9 cellular contexts compared by ENCODE assay signal in the genomic region with DNA sequence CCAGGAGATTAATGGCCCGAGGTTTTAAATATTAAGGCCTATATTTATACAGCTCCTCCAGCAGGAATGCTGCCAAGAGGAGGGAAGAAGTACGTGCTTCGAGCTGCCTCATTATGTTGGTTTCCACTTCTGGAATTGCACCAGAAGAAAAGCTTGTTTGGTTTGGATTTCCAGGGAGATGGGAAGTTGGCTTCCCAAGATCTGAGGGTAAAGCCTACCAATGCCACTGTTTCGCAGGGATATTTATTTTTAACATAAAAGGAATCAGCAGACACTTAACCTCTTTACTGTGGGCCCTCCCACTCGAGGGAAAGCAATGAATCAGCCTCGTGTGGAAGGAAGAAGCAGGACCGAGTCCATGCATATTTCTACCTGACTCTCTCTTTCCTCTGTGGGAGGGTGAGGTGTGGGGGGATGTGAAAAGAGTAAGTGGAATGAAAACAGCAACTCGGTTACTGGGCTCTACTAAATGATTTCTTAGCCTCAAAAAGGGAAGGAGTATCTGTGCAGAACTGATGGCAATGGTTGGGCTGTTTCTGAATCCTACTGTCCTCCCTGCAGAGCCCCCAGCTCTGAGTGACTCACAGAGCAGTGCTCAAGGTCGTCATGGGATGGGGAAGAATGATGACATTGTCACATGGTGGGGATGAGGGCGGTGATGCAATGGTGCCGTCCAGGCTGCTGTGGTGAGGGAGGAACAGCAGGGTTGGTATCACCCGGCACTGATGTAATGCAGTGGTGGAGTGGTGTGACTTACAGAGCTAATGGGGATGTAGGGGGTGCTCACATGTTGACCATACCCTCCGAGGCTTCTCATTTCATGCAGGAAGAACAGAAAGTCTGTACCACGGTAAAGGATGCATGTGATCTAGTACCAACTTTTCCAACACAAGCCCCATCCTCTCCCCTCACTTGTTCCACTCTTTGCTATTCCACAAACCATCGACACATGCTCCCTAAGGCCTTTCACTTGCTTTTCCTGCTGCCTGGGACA.
A peak's percentile ranks its signal among the peaks of the same experiment; 100 is the strongest.
DNase-seq lines count a peak whose midpoint lies in the region; ATAC-seq and TF ChIP-seq lines count a peak whose summit lies in the region.
"Had no signal": no experiment of that assay in that cellular context is flagged by ENCODE, and none has a peak within 500 bp of the region (broad histone marks: within the 10 kb centered on the region; RNA-seq: fewer than 3 reads in every experiment).

No MANE protein-coding gene starts in this region.

- TF ChIP-seq CTCF in kidney epithelial cell (IDR thresholded peaks at IDR 0.05; ENCODE audit: insufficient read depth, low read length, poor library complexity, severe bottlenecking), result no peak

- H3K36me3 ChIP-seq in kidney epithelial cell (ENCODE audit: control insufficient read depth, insufficient read depth, low read length), result no peaks in the 10 kb centered on the region

- peak; percentile 60 for DNase-seq in activated CD8-positive, alpha-beta memory T cell treated with anti-CD3 and anti-CD28 coated beads for 24 hours
- no peak for DNase-seq in activated CD8-positive, alpha-beta memory T cell treated with anti-CD3 and anti-CD28 coated beads, Interleukin-2, amount 50 U/mL, for 4 hours
- DNase-seq in kidney epithelial cell (ENCODE audit: low read depth) (peak; percentile 57), T-helper 9 cell (no peak)

- no peaks in the 10 kb centered on the region for H3K27me3 ChIP-seq in kidney epithelial cell (ENCODE audit: control insufficient read depth, insufficient read depth, low read length)
- H3K27me3 ChIP-seq: SJSA1 had no signal

- H3K36me3 Mint-ChIP-seq in activated T-helper 17 cell treated with anti-CD3 and anti-CD28 coated beads, Interleukin-2, amount 50 U/mL, for 72 hours (ENCODE audit: low read depth), result no peaks in the 10 kb centered on the region

- H3K27me3 Mint-ChIP-seq in activated T-helper 17 cell treated with anti-CD3 and anti-CD28 coated beads, Interleukin-2, amount 50 U/mL, for 72 hours, result peaks cover 14% of the 10 kb centered on the region

- H3K9me3 Mint-ChIP-seq in activated T-helper 17 cell treated with anti-CD3 and anti-CD28 coated beads, Interleukin-2, amount 50 U/mL, for 72 hours, result no peaks in the 10 kb centered on the region

- peak overlapping the region; percentile 25 for H3K27ac ChIP-seq in temporal lobe (ENCODE audit: low read depth, low read length)
- H3K27ac ChIP-seq: SJSA1 had no signal

- H3K4me3 Mint-ChIP-seq in activated T-helper 17 cell treated with anti-CD3 and anti-CD28 coated beads, Interleukin-2, amount 50 U/mL, for 72 hours, result no peak overlapping the region

- peak; percentile 69 for ATAC-seq in activated T-helper 17 cell treated with anti-CD3 and anti-CD28 coated beads, Interleukin-2, amount 50 U/mL, for 72 hours (replicated peaks)
- ATAC-seq in HG03097 (IDR thresholded peaks at IDR 0.05; ENCODE audit: low FRiP score, unreplicated experiment) (no peak), HG03135 (IDR thresholded peaks at IDR 0.05; ENCODE audit: unreplicated experiment) (no peak)

- no peak overlapping the region for H3K27ac Mint-ChIP-seq in activated T-helper 17 cell treated with anti-CD3 and anti-CD28 coated beads, Interleukin-2, amount 50 U/mL, for 72 hours

- no peak overlapping the region for H3K4me3 ChIP-seq in kidney epithelial cell (ENCODE audit: low read depth, low read length)
- H3K4me3 ChIP-seq: SJSA1 had no signal

- no peaks in the 10 kb centered on the region for H3K4me1 Mint-ChIP-seq in activated T-helper 17 cell treated with anti-CD3 and anti-CD28 coated beads, Interleukin-2, amount 50 U/mL, for 72 hours

Comparison
In these comparisons a context has a peak if more than half of its experiments do, and no peak if none do; other contexts are left out.
1. DNase-seq: peak in activated CD8-positive, alpha-beta memory T cell treated with anti-CD3 and anti-CD28 coated beads for 24 hours (single experiment) and kidney epithelial cell (single experiment); none in activated CD8-positive, alpha-beta memory T cell treated with anti-CD3 and anti-CD28 coated beads, Interleukin-2, amount 50 U/mL, for 4 hours (single experiment) and T-helper 9 cell (single experiment).